Comparison of ENCODE assay signal across 15 cellular contexts in the genomic region with DNA sequence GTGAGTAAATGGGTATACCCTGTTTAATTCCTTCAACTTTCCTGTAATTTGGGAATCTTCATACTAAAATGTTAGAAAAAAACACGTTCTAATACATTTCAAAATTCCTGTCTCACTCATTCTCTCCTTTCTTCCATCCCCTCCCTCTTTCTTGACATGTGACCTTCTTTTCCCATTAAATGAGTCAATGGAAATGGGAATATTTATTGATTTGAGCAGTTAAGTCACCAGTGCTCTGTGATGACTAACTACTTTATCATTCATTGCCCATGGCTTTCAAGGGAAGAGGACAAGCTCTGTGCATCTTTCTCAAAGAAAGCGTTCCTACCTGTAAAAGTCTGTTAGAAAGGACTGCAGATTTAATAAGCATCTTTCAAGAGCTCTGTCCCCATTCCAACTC.
DNase-seq lines count a peak whose midpoint lies in the region; ATAC-seq and TF ChIP-seq lines count a peak whose summit lies in the region.
"Had no signal": no experiment of that assay in that cellular context is flagged by ENCODE, and none has a peak within 500 bp of the region (broad histone marks: within the 10 kb centered on the region; RNA-seq: fewer than 3 reads in every experiment).

No MANE protein-coding gene starts in this region.

- no peaks in the 10 kb centered on the region for H3K9me3 Mint-ChIP-seq in CD8-positive, alpha-beta T cell
- no peaks in the 10 kb centered on the region for H3K9me3 Mint-ChIP-seq in dendritic cell treated with granulocyte-macrophage colony-stimulating factor and Interleukin-4, amounts not matched to agents 40 ng/mL and 50 ng/mL, for 4 days
- H3K9me3 Mint-ChIP-seq: activated naive CD8-positive, alpha-beta T cell treated with anti-CD3 and anti-CD28 coated beads for 36 hours had no signal

- H3K27ac ChIP-seq in CD8-positive, alpha-beta T cell (ENCODE audit: low read depth, low read length) = no peak overlapping the region
- H3K27ac ChIP-seq in KMS-11 = peak overlapping the region; percentile 88; the same call in 1 of the 2 replicates
- H3K27ac ChIP-seq: vagina had no signal

- H3K79me2 ChIP-seq in KMS-11 (ENCODE audit: insufficient read depth, low read depth) = no peaks in the 10 kb centered on the region

- no peak for ATAC-seq in CD8-positive, alpha-beta T cell
- ATAC-seq in HG03025 (IDR thresholded peaks at IDR 0.05; ENCODE audit: low FRiP score, unreplicated experiment) (no peak), GM19455 (IDR thresholded peaks at IDR 0.05; ENCODE audit: unreplicated experiment) (no peak)

- no peaks in the 10 kb centered on the region for H4K20me1 ChIP-seq in KMS-11 (ENCODE audit: insufficient read depth)

- no peak overlapping the region for H3K9ac ChIP-seq in KMS-11

- H2AFZ ChIP-seq in KMS-11 (ENCODE audit: low read depth) = no peak overlapping the region

- H3K4me1 ChIP-seq in CD8-positive, alpha-beta T cell (ENCODE audit: insufficient read depth, low read length) = peaks cover 16% of the 10 kb centered on the region
- H3K4me1 ChIP-seq in KMS-11 (ENCODE audit: low read depth, poor library complexity, severe bottlenecking) = peaks cover 71% of the 10 kb centered on the region

- CTCF ChIA-PET in CD8-positive, alpha-beta T cell (lab: Charles Lee) = interaction anchor here (0.6 kb wide), 1 partner anchor 422 kb away, joined by 3 read pairs; no protein-coding TSS in a partner anchor

- H3K4me1 Mint-ChIP-seq in CD8-positive, alpha-beta T cell (ENCODE audit: low read depth) = peaks cover 21% of the 10 kb centered on the region
- H3K4me1 Mint-ChIP-seq in dendritic cell treated with granulocyte-macrophage colony-stimulating factor and Interleukin-4, amounts not matched to agents 40 ng/mL and 50 ng/mL, for 4 days (ENCODE audit: low read depth) = peaks cover 86% of the 10 kb centered on the region

- DNase-seq in CD8-positive, alpha-beta T cell = no peak
- DNase-seq in renal cortical epithelial cell (ENCODE audit: low read depth) = peak; percentile 69
- no peak for DNase-seq in activated gamma-delta T cell treated with Interleukin-2 at 50 U/mL for 16 hours
- DNase-seq: activated CD8-positive, alpha-beta memory T cell treated with anti-CD3 and anti-CD28 coated beads, Interleukin-2, amount 10 ng/mL, durations not matched to agents 7 days and 5 days; activated naive CD8-positive, alpha-beta T cell treated with anti-CD3 and anti-CD28 coated beads for 36 hours; C1 segment of cervical spinal cord; central memory CD4-positive, alpha-beta T cell; HCEC 1CT; stimulated activated naive CD8-positive, alpha-beta T cell treated with anti-CD3 and anti-CD28 coated beads, Interleukin-15, Interleukin-2, amounts not matched to agents 100 U/mL and 50 U/mL, for 24 hours had no signal

- no peak for TF ChIP-seq CTCF in CD8-positive, alpha-beta T cell (IDR thresholded peaks at IDR 0.05)
- no peak for TF ChIP-seq CTCF in KMS-11 (conservative IDR thresholded peaks at IDR 0.05; ENCODE audit: low read depth, low read length)

- POLR2A ChIA-PET in CD8-positive, alpha-beta T cell (lab: Charles Lee) = interaction anchor here (0.7 to 1.1 kb wide), 4 partner anchors 58 to 166 kb away, joined by 3 to 5 read pairs (median 4); no protein-coding TSS in a partner anchor

- no peaks in the 10 kb centered on the region for H3K36me3 Mint-ChIP-seq in CD8-positive, alpha-beta T cell
- H3K36me3 Mint-ChIP-seq in dendritic cell treated with granulocyte-macrophage colony-stimulating factor and Interleukin-4, amounts not matched to agents 40 ng/mL and 50 ng/mL, for 4 days (ENCODE audit: low read depth) = no peaks in the 10 kb centered on the region

- no peaks in the 10 kb centered on the region for H3K27me3 ChIP-seq in CD8-positive, alpha-beta T cell (ENCODE audit: insufficient read depth, low read length)
- H3K27me3 ChIP-seq in KMS-11 (ENCODE audit: insufficient read depth, low read depth) = no peaks in the 10 kb centered on the region
- H3K27me3 ChIP-seq: vagina had no signal

- no peaks in the 10 kb centered on the region for H3K36me3 ChIP-seq in CD8-positive, alpha-beta T cell (ENCODE audit: insufficient read depth, low read length)
- no peaks in the 10 kb centered on the region for H3K36me3 ChIP-seq in KMS-11 (ENCODE audit: insufficient read depth)
- H3K36me3 ChIP-seq: vagina had no signal

- peaks cover 4% of the 10 kb centered on the region for H3K27me3 Mint-ChIP-seq in CD8-positive, alpha-beta T cell (ENCODE audit: low read depth)
- H3K27me3 Mint-ChIP-seq in dendritic cell treated with granulocyte-macrophage colony-stimulating factor and Interleukin-4, amounts not matched to agents 40 ng/mL and 50 ng/mL, for 4 days = no peaks in the 10 kb centered on the region
- H3K27me3 Mint-ChIP-seq: activated naive CD8-positive, alpha-beta T cell treated with anti-CD3 and anti-CD28 coated beads for 36 hours had no signal

- peak overlapping the region; percentile 81 for H3K4me2 ChIP-seq in KMS-11
- H3K4me2 ChIP-seq: smooth muscle cell had no signal

- intact Hi-C loops in CD8-positive, alpha-beta T cell (cut with DNase I, micrococcal nuclease) = no loop called here
- intact Hi-C loops in dendritic cell treated with granulocyte-macrophage colony-stimulating factor and Interleukin-4, amounts not matched to agents 40 ng/mL and 50 ng/mL, for 4 days (cut with micrococcal nuclease) = loop anchor here (2.0 to 5.0 kb wide), 2 partner anchors 144 to 189 kb away; a partner anchor contains a TSS

- H3K27ac Mint-ChIP-seq in CD8-positive, alpha-beta T cell = peak overlapping the region; percentile 14
- H3K27ac Mint-ChIP-seq in dendritic cell treated with granulocyte-macrophage colony-stimulating factor and Interleukin-4, amounts not matched to agents 40 ng/mL and 50 ng/mL, for 4 days = peak overlapping the region; percentile 92

- H3K4me3 Mint-ChIP-seq in CD8-positive, alpha-beta T cell = no peak overlapping the region
- H3K4me3 Mint-ChIP-seq in dendritic cell treated with granulocyte-macrophage colony-stimulating factor and Interleukin-4, amounts not matched to agents 40 ng/mL and 50 ng/mL, for 4 days = no peak overlapping the region
- H3K4me3 Mint-ChIP-seq: activated CD8-positive, alpha-beta memory T cell treated with anti-CD3 and anti-CD28 coated beads, Interleukin-2, amount 10 ng/mL, durations not matched to agents 7 days and 5 days; activated naive CD8-positive, alpha-beta T cell treated with anti-CD3 and anti-CD28 coated beads for 36 hours had no signal

- no peaks in the 10 kb centered on the region for H3K9me3 ChIP-seq in CD8-positive, alpha-beta T cell (ENCODE audit: low read length)
- H3K9me3 ChIP-seq: vagina had no signal

- H3K4me3 ChIP-seq in CD8-positive, alpha-beta T cell (ENCODE audit: low read depth, low read length) = no peak overlapping the region
- H3K4me3 ChIP-seq in KMS-11 (IDR thresholded peaks at IDR 0.05; ENCODE audit: insufficient read depth, low read depth, low read length) = no peak overlapping the region
- H3K4me3 ChIP-seq: smooth muscle cell, vagina had no signal
